9 cellular contexts compared by ENCODE assay signal in the genomic region with DNA sequence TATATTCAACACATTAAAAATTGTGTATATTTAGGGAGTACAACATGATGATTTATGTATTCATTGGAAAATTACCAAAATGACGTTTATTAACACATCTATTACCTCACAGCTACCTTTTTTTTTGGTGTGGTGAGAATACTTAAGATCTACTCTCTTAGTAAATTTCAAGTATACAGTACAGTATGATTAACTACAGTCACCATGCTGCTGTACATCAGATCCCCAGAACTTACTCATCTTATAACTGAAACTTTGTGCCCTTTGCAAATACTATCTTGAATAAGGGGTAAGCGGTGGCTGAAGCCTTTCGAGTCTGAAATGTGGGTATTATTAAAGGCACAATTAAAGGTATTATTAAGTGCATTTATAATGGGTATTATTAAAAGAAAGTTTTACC. TPM values are rescaled to one million over a fixed set of nuclear protein-coding genes. Genes with fewer than 3 reads are reported as not detected.
DNase-seq lines count a peak whose midpoint lies in the region; ATAC-seq, FAIRE-seq and TF ChIP-seq lines count a peak whose summit lies in the region.
"Had no signal": no experiment of that assay in that cellular context is flagged by ENCODE, and none has a peak within 500 bp of the region (broad histone marks: within the 10 kb centered on the region; RNA-seq: fewer than 3 reads in every experiment).

No MANE protein-coding gene starts in this region.

- in situ Hi-C loops in HepG2 (cut with HindIII; ENCODE audit: extremely low pct_ligation_motif_present, low pct_unique_long_range_greater_than_20kb): loop anchor here (25.0 kb wide), 1 partner anchor 426 kb away; a partner anchor contains a TSS

- H3K9ac ChIP-seq in HepG2 (ENCODE audit: insufficient read depth, low read depth, low read length): peak overlapping the region; percentile 59; the same call in 1 of the 2 replicates
- H3K9ac ChIP-seq in mucosa of stomach (ENCODE audit: low read length): peak overlapping the region; percentile 61

- peaks cover 8% of the 10 kb centered on the region; the same call in 1 of the 2 replicates for H3K4me1 ChIP-seq in HepG2 (ENCODE audit: insufficient read depth, low read length)
- no peaks in the 10 kb centered on the region for H3K4me1 ChIP-seq in right lobe of liver
- H3K4me1 ChIP-seq in mucosa of stomach (ENCODE audit: control insufficient read depth, insufficient read depth, low read length): no peaks in the 10 kb centered on the region

- ATAC-seq in HepG2: no peak
- no peak for ATAC-seq in right lobe of liver
- ATAC-seq in HG02642 (IDR thresholded peaks at IDR 0.05; ENCODE audit: poor library complexity, unreplicated experiment): no peak
- ATAC-seq in GM21390 (IDR thresholded peaks at IDR 0.05; ENCODE audit: unreplicated experiment): no peak

- no peak for FAIRE-seq in HepG2 (lab: Jason Lieb, UNC)

- no peaks in the 10 kb centered on the region for H4K20me1 ChIP-seq in HepG2 (ENCODE audit: insufficient read depth, low read length)

- intact Hi-C loops in HepG2 (cut with micrococcal nuclease; ENCODE audit: unreplicated experiment) (no loop called here), right lobe of liver (cut with DNase I) (no loop called here)

- POLR2A ChIA-PET in HepG2 (lab: Yijun Ruan, JAX): no interaction called here

- H3K79me2 ChIP-seq in HepG2 (ENCODE audit: insufficient read depth, low read length): no peaks in the 10 kb centered on the region

- H3K36me3 ChIP-seq in HepG2 (replicated peaks in 1 of 2; ENCODE audit: control insufficient read depth in 1 of 2, insufficient read depth in 2 of 2, low read length in 2 of 2): no peaks in the 10 kb centered on the region; a peak in 1 of 5 replicates
- no peaks in the 10 kb centered on the region for H3K36me3 ChIP-seq in right lobe of liver
- no peaks in the 10 kb centered on the region for H3K36me3 ChIP-seq in mucosa of stomach (ENCODE audit: control insufficient read depth, insufficient read depth, low read length)

- DNase-seq in HepG2 (ENCODE audit: low spot score) (no peak), right lobe of liver (no peak), astrocyte of the hippocampus (ENCODE audit: low read depth, low spot score) (peak; percentile 1), NCI-H146 (lab: John Stamatoyannopoulos, UW) (no peak), NCI-H2227 treated with DMSO at 0.1 percent for 48 hours (lab: John Stamatoyannopoulos, UW) (no peak)
- DNase-seq: NCI-H748 treated with DMSO at 0.1 percent for 48 hours had no signal

- BruUV-seq in HepG2 (replicated peaks; lab: Mats Ljungman, UMichigan): no TSS peak

- no peak for TF ChIP-seq CTCF in HepG2 (CRISPR knock-in tag; IDR thresholded peaks at IDR 0.05)
- TF ChIP-seq CTCF in right lobe of liver (IDR thresholded peaks at IDR 0.05): no peak

- H3K27ac ChIP-seq in HepG2 (ENCODE audit: extremely low read length, insufficient read depth, low read length): no peak overlapping the region
- no peak overlapping the region for H3K27ac ChIP-seq in right lobe of liver

- 43% methylated on average over 3 of the region's 3 CpGs for WGBS in HepG2 (ENCODE audit: low lambda C conversion rate)
- 41% methylated on average over 3 of the region's 3 CpGs for WGBS in right lobe of liver (ENCODE audit: insufficient coverage, low coverage, low lambda C conversion rate, missing lambda C conversion rate)

- CTCF ChIA-PET in HepG2 (lab: Yijun Ruan, JAX; ENCODE audit: low intra/inter-chr PET ratio, low total read pairs): no interaction called here

- TF ChIP-seq EP300 in HepG2 (IDR thresholded peaks at IDR 0.05; ENCODE audit: low read depth in 2 of 2, low read length in 2 of 2): no peak
- no peak for TF ChIP-seq EP300 in HepG2 (CRISPR knock-in tag; IDR thresholded peaks at IDR 0.05; ENCODE audit: borderline replicate concordance)

- no peak overlapping the region for H2AFZ ChIP-seq in HepG2 (ENCODE audit: low read length)

- H3K27me3 ChIP-seq in HepG2 (ENCODE audit: control insufficient read depth in 1 of 2, insufficient read depth in 2 of 2, low read length in 2 of 2) (no peaks in the 10 kb centered on the region), right lobe of liver (no peaks in the 10 kb centered on the region), mucosa of stomach (ENCODE audit: control insufficient read depth, insufficient read depth, low read length) (no peaks in the 10 kb centered on the region)

- peak overlapping the region; percentile 72 for H3K4me2 ChIP-seq in HepG2 (ENCODE audit: low read depth, low read length)

- no peaks in the 10 kb centered on the region for H3K9me3 ChIP-seq in HepG2 (ENCODE audit: low read length)
- no peaks in the 10 kb centered on the region for H3K9me3 ChIP-seq in right lobe of liver
- H3K9me3 ChIP-seq in mucosa of stomach (ENCODE audit: control insufficient read depth, low read length): no peaks in the 10 kb centered on the region

- no peak for TF ChIP-seq RAD21 in HepG2 (CRISPR knock-in tag; IDR thresholded peaks at IDR 0.05)

- TF ChIP-seq POLR2A in HepG2 (IDR thresholded peaks at IDR 0.05; ENCODE audit: insufficient read depth in 1 of 2, low read depth in 2 of 2, low read length in 2 of 2) (no peak), right lobe of liver (IDR thresholded peaks at IDR 0.05) (no peak)

- H3K4me3 ChIP-seq in HepG2 (replicated peaks in 1 of 3; ENCODE audit: insufficient read depth in 1 of 3, low read depth in 2 of 3, low read length in 3 of 3) (peak overlapping the region; percentile 59 to 70 (median 65); a peak in 4 of 6 replicates), right lobe of liver (no peak overlapping the region), mucosa of stomach (ENCODE audit: low read length) (no peak overlapping the region)

TF ChIP-seq in HepG2, 621 proteins besides CTCF, POLR2A, EP300 and RAD21:
- TF ChIP-seq TGIF2 (CRISPR knock-in tag; IDR thresholded peaks at IDR 0.05) (no peak), ZC3H13 (CRISPR knock-in tag; IDR thresholded peaks at IDR 0.05) (no peak), HMGA1 (CRISPR knock-in tag; conservative IDR thresholded peaks at IDR 0.05) (no peak), ATM (IDR thresholded peaks at IDR 0.05; ENCODE audit: borderline replicate concordance) (no peak), ZNF543 (CRISPR knock-in tag; IDR thresholded peaks at IDR 0.05) (no peak), NFE2L1 (CRISPR knock-in tag; IDR thresholded peaks at IDR 0.05; ENCODE audit: borderline replicate concordance) (no peak)
- TF ChIP-seq, protein P1, sequence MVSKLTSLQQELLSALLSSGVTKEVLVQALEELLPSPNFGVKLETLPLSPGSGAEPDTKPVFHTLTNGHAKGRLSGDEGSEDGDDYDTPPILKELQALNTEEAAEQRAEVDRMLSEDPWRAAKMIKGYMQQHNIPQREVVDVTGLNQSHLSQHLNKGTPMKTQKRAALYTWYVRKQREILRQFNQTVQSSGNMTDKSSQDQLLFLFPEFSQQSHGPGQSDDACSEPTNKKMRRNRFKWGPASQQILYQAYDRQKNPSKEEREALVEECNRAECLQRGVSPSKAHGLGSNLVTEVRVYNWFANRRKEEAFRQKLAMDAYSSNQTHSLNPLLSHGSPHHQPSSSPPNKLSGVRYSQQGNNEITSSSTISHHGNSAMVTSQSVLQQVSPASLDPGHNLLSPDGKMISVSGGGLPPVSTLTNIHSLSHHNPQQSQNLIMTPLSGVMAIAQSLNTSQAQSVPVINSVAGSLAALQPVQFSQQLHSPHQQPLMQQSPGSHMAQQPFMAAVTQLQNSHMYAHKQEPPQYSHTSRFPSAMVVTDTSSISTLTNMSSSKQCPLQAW (CRISPR knock-in tag; IDR thresholded peaks at IDR 0.05): no peak
- TF ChIP-seq, protein P2, sequence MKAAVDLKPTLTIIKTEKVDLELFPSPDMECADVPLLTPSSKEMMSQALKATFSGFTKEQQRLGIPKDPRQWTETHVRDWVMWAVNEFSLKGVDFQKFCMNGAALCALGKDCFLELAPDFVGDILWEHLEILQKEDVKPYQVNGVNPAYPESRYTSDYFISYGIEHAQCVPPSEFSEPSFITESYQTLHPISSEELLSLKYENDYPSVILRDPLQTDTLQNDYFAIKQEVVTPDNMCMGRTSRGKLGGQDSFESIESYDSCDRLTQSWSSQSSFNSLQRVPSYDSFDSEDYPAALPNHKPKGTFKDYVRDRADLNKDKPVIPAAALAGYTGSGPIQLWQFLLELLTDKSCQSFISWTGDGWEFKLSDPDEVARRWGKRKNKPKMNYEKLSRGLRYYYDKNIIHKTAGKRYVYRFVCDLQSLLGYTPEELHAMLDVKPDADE (CRISPR knock-in tag; IDR thresholded peaks at IDR 0.05): no peak

RNA-seq across cellular contexts. Expression of a gene that starts 1.0 kb away (rescaled TPM):
- total RNA-seq in HepG2 (2016; rRNA removed; fragmentation: Illumina TruSeq; extraction: Trizol): 5.4 and 6.8 TPM in 2 replicates
- 0.61 and 0.62 TPM in 2 replicates for total RNA-seq in HepG2 (2016; cell fraction: cytosol; rRNA removed; fragmentation: Illumina TruSeq; extraction: Trizol; ENCODE audit: low read depth)
- 5.1 and 6.2 TPM in 2 replicates for total RNA-seq in HepG2 (2016; cell fraction: insoluble cytoplasmic fraction; rRNA removed; fragmentation: Illumina TruSeq; extraction: Trizol)
- total RNA-seq in HepG2 (2016; cell fraction: membrane; rRNA removed; fragmentation: Illumina TruSeq; extraction: Trizol): 2.2 and 2.7 TPM in 2 replicates
- total RNA-seq in HepG2 (2016; cell fraction: nucleus; rRNA removed; fragmentation: Illumina TruSeq; extraction: Trizol): 5.4 and 6.0 TPM in 2 replicates
- 6.6 and 6.8 TPM in 2 replicates for polyA plus RNA-seq in HepG2 (2011; rRNA removed)
- polyA plus RNA-seq in HepG2 (2011; cell fraction: cytosol; rRNA removed): 3.5 and 5.0 TPM in 2 replicates
- 12.3 and 12.6 TPM in 2 replicates for polyA plus RNA-seq in HepG2 (2011; cell fraction: nucleus; rRNA removed)
- 5.0 and 5.4 TPM in 2 replicates for polyA plus RNA-seq in HepG2 (2012)
- polyA plus RNA-seq in HepG2 (2016; cell fraction: cytosol; fragmentation: Illumina TruSeq; extraction: Trizol; ENCODE audit: low read depth): 0.19 and 0.27 TPM in 2 replicates
- 3.9 and 4.3 TPM in 2 replicates for polyA plus RNA-seq in HepG2 (2016; cell fraction: insoluble cytoplasmic fraction; fragmentation: Illumina TruSeq; extraction: Trizol; ENCODE audit: low read depth)
- 0.84 and 0.86 TPM in 2 replicates for polyA plus RNA-seq in HepG2 (2016; cell fraction: membrane; fragmentation: Illumina TruSeq; extraction: Trizol; ENCODE audit: low read depth)
- 5.4 and 6.2 TPM in 2 replicates for polyA plus RNA-seq in HepG2 (2016; cell fraction: nucleus; fragmentation: Illumina TruSeq; extraction: Trizol; ENCODE audit: insufficient read depth, low read depth)
- 8.1 and 24.9 TPM in 2 replicates for polyA minus RNA-seq in HepG2 (2011; rRNA and poly(A)+ RNA removed; ENCODE audit: low replicate concordance)
- polyA minus RNA-seq in HepG2 (2011; cell fraction: cytosol; rRNA and poly(A)+ RNA removed): 4.6 and 5.1 TPM in 2 replicates
- 10.8 and 14.0 TPM in 2 replicates for polyA minus RNA-seq in HepG2 (2011; cell fraction: nucleus; rRNA and poly(A)+ RNA removed)
- 1 to 10 TPM in 4 of 6 experiments, under 1 TPM in 2; 0.92 to 2.5 (median 1.7) TPM for total RNA-seq in right lobe of liver

Comparison
In these comparisons a context has a peak if more than half of its experiments do, and no peak if none do; other contexts are left out.
1. H3K4me3 ChIP-seq: peak in HepG2 (3 of 3); none in right lobe of liver (0 of 3) and mucosa of stomach (single experiment).